In genomic region chr7:150329331-150330106, GRCh38 we compare ENCODE assay signal across 11 cellular contexts. TPM values are rescaled to one million over a fixed set of nuclear protein-coding genes. Genes with fewer than 3 reads are reported as not detected.
A peak's percentile ranks its signal among the peaks of the same experiment; 100 is the strongest.
DNase-seq lines count a peak whose midpoint lies in the region; ATAC-seq and TF ChIP-seq lines count a peak whose summit lies in the region.
"Had no signal": no experiment of that assay in that cellular context is flagged by ENCODE, and none has a peak within 500 bp of the region (broad histone marks: within the 10 kb centered on the region; RNA-seq: fewer than 3 reads in every experiment).

No MANE protein-coding gene starts in this region.

- ATAC-seq in body of pancreas, result peak; percentile 47
- ATAC-seq: activated CD8-positive, alpha-beta T cell treated with anti-CD3 and anti-CD28 coated beads, Interleukin-2, amount 10 ng/mL, durations not matched to agents 7 days and 5 days had no signal

- H2AFZ ChIP-seq in trophoblast cell (ENCODE audit: insufficient read depth, low read length, poor library complexity), result no peak overlapping the region

- intact Hi-C loops in body of pancreas (cut with DNase I), result no loop called here

- no peak for TF ChIP-seq POLR2A in body of pancreas (IDR thresholded peaks at IDR 0.05)

- peaks cover 1% of the 10 kb centered on the region for H3K79me2 ChIP-seq in trophoblast cell (ENCODE audit: control insufficient read depth, insufficient read depth, low read length, poor library complexity)

- peak overlapping the region; percentile 63 for H3K14ac ChIP-seq in trophoblast cell (ENCODE audit: low read length)

- TF ChIP-seq CTCF in body of pancreas (IDR thresholded peaks at IDR 0.05), result no peak

- peak overlapping the region; percentile 24 for H3K4ac ChIP-seq in trophoblast cell (ENCODE audit: low read depth, low read length)

- H3K4me3 ChIP-seq in body of pancreas (no peak overlapping the region), trophoblast cell (ENCODE audit: low read depth, low read length) (no peak overlapping the region)
- H3K4me3 ChIP-seq: tibial artery had no signal

- H3K36me3 ChIP-seq in body of pancreas (replicated peaks in 1 of 2; ENCODE audit: insufficient read depth in 1 of 2, low read depth in 2 of 2), result no peaks in the 10 kb centered on the region
- H3K36me3 ChIP-seq in trophoblast cell (ENCODE audit: control insufficient read depth in 1 of 2, insufficient read depth in 2 of 2, low read length in 2 of 2), result peaks cover 0 to 7% of the 10 kb centered on the region in 2 experiments

- H2BK5ac ChIP-seq in trophoblast cell (ENCODE audit: low read depth, low read length, poor library complexity), result peak overlapping the region; percentile 3

- H3K9ac ChIP-seq in trophoblast cell (ENCODE audit: low read length), result no peak overlapping the region

- DNase-seq in body of pancreas (peak; percentile 41 to 73 (median 59)), trophoblast cell (no peak), islet precursor cell (no peak)
- DNase-seq in activated CD4-positive, alpha-beta T cell treated with anti-CD3 and anti-CD28 coated beads, Interleukin-2, amount 50 U/mL, for 48 hours, result no peak
- DNase-seq: activated CD8-positive, alpha-beta T cell treated with anti-CD3 and anti-CD28 coated beads, Interleukin-2, amount 10 ng/mL, durations not matched to agents 7 days and 5 days; activated naive CD4-positive, alpha-beta T cell treated with anti-CD3 and anti-CD28 coated beads, Interleukin-2, amount 10 ng/mL, durations not matched to agents 7 days and 5 days; NCI-H187 treated with DMSO at 0.1 percent for 48 hours; T-helper 1 cell; tibial artery had no signal

- H3K27ac ChIP-seq in body of pancreas (peak overlapping the region in 1 of 4 donors; percentile 1), trophoblast cell (ENCODE audit: low read depth, low read length) (peak overlapping the region; percentile 12)
- H3K27ac ChIP-seq: tibial artery had no signal

- H3K4me1 ChIP-seq in body of pancreas, result peaks cover 8% of the 10 kb centered on the region
- H3K4me1 ChIP-seq in trophoblast cell (ENCODE audit: control insufficient read depth in 1 of 2, insufficient read depth in 2 of 2, low read length in 2 of 2), result peaks cover 18% of the 10 kb centered on the region in 2 experiments

- H3K27me3 ChIP-seq in body of pancreas, result no peaks in the 10 kb centered on the region
- no peaks in the 10 kb centered on the region for H3K27me3 ChIP-seq in trophoblast cell (ENCODE audit: insufficient read depth, low read length)
- H3K27me3 ChIP-seq: tibial artery had no signal

- H4K91ac ChIP-seq in trophoblast cell (ENCODE audit: low read depth, low read length), result peak overlapping the region; percentile 81

- peak overlapping the region; percentile 67 for H2AK5ac ChIP-seq in trophoblast cell (ENCODE audit: low read length)

- H3K23ac ChIP-seq in trophoblast cell (ENCODE audit: low read length), result no peak overlapping the region

- H2BK120ac ChIP-seq in trophoblast cell (ENCODE audit: insufficient read depth, low read length, poor library complexity), result no peak overlapping the region

- peak overlapping the region; percentile 44 for H4K8ac ChIP-seq in trophoblast cell (ENCODE audit: low read depth, low read length)

- 70 to 81% methylated on average over 17 to 22 of the region's 22 CpGs for WGBS in body of pancreas, 2 donors
- no CpG with 5 or more reads among the region's 22 CpGs for WGBS in trophoblast cell (ENCODE audit: extremely low coverage, insufficient coverage, insufficient read length)

- no peak overlapping the region for H3K4me2 ChIP-seq in trophoblast cell (ENCODE audit: low read length)

- H3K9me3 ChIP-seq in body of pancreas (no peaks in the 10 kb centered on the region), trophoblast cell (ENCODE audit: insufficient read depth, low read depth, low read length) (no peaks in the 10 kb centered on the region)
- H3K9me3 ChIP-seq: tibial artery had no signal

- H2BK12ac ChIP-seq in trophoblast cell (ENCODE audit: low read length), result peak overlapping the region; percentile 52

- peak overlapping the region; percentile 28 for H4K12ac ChIP-seq in trophoblast cell (ENCODE audit: low read depth, low read length)

- peak overlapping the region; percentile 69 for H3K18ac ChIP-seq in trophoblast cell (ENCODE audit: low read length)

- peaks cover 19% of the 10 kb centered on the region for H3K79me1 ChIP-seq in trophoblast cell (ENCODE audit: low read length)

RNA-seq across cellular contexts. Expression of gene ACTR3C, which starts 6.2 kb away (rescaled TPM):
- 10 to 100 TPM; 35.5 to 69.9 TPM for total RNA-seq in body of pancreas
- polyA plus RNA-seq in trophoblast cell (2013), result 0.03 and 0.11 TPM in 2 replicates

RNA-seq across cellular contexts. Expression of gene LRRC61, which starts 6.4 kb away (rescaled TPM):
- 10 to 100 TPM in 1 of 2 donors, 1 to 10 TPM in 1; 4.9 to 25.2 TPM for total RNA-seq in body of pancreas
- 0.15 and 0.32 TPM in 2 replicates for polyA plus RNA-seq in trophoblast cell (2013)

RNA-seq across cellular contexts. Expression of gene RARRES2, which starts 11.9 kb away (rescaled TPM):
- 100 to 1,000 TPM; 245 to 400 TPM for total RNA-seq in body of pancreas
- polyA plus RNA-seq in trophoblast cell (2013), result 149 and 152 TPM in 2 replicates
- total RNA-seq: activated CD8-positive, alpha-beta T cell treated with anti-CD3 and anti-CD28 coated beads, Interleukin-2, amount 10 ng/mL, durations not matched to agents 7 days and 5 days; pulmonary artery endothelial cell had no signal
- polyA plus RNA-seq: IgD-negative memory B cell had no signal

RNA-seq across cellular contexts. Expression of gene REPIN1, which starts 39.1 kb away (rescaled TPM):
- 100 to 1,000 TPM in 1 of 2 donors, 10 to 100 TPM in 1; 77.0 to 117 TPM for total RNA-seq in body of pancreas
- polyA plus RNA-seq in trophoblast cell (2013), result 165 and 168 TPM in 2 replicates

RNA-seq across cellular contexts. Expression of gene ZNF775, which starts 49.6 kb away (rescaled TPM):
- total RNA-seq in body of pancreas, result 10 to 100 TPM in 1 of 2 donors, 1 to 10 TPM in 1; 6.0 to 10.2 TPM
- 7.7 TPM in 2 replicates for polyA plus RNA-seq in trophoblast cell (2013)

Comparison
In these comparisons a context has a peak if more than half of its experiments do, and no peak if none do; other contexts are left out.
1. DNase-seq: peak in body of pancreas (4 of 4); none in trophoblast cell (0 of 2), islet precursor cell (single experiment) and activated CD4-positive, alpha-beta T cell treated with anti-CD3 and anti-CD28 coated beads, Interleukin-2, amount 50 U/mL, for 48 hours (0 of 2).